ENCODE assay signal across 24 cellular contexts in the genomic region with DNA sequence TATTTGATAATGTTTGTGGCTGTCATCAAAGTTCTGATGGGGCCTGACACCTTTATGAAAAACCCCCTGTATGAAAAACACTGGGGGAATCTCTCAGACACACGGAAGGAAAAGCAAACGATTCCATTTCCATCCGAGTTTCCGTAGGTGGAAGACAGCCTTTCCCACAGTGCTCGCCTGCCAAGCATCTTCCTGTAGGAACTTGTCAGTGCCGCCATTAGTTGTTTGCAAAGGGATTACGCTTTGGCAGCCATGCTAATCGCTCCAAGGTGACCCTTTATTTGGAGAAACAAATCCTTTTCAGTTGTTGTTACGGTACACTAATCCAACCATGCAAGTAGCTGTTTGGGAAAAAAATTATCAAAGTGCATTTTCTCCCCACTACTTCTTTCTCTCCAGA. TPM values are rescaled to one million over a fixed set of nuclear protein-coding genes. Genes with fewer than 3 reads are reported as not detected.
DNase-seq lines count a peak whose midpoint lies in the region; ATAC-seq and TF ChIP-seq lines count a peak whose summit lies in the region.
"Had no signal": no experiment of that assay in that cellular context is flagged by ENCODE, and none has a peak within 500 bp of the region (broad histone marks: within the 10 kb centered on the region; RNA-seq: fewer than 3 reads in every experiment).

No MANE protein-coding gene starts in this region.

- H3K4me3 ChIP-seq in endodermal cell (ENCODE audit: low read length) (peak overlapping the region; percentile 47), prostate gland (no peak overlapping the region)
- H3K4me3 ChIP-seq: gastroesophageal sphincter, HAP-1, right atrium auricular region had no signal

- H3K9me3 Mint-ChIP-seq in endodermal cell: peaks cover 2% of the 10 kb centered on the region

- H3K36me3 ChIP-seq in endodermal cell (ENCODE audit: control insufficient read depth, insufficient read depth, low read length) (no peaks in the 10 kb centered on the region), prostate gland (no peaks in the 10 kb centered on the region)
- H3K36me3 ChIP-seq: gastroesophageal sphincter, HAP-1, right atrium auricular region had no signal

- H3K27ac ChIP-seq in endodermal cell (ENCODE audit: low read depth, low read length): no peak overlapping the region
- no peak overlapping the region for H3K27ac ChIP-seq in prostate gland
- H3K27ac ChIP-seq: 22Rv1, gastroesophageal sphincter, right atrium auricular region had no signal

- DNase-seq in DMS 273 (lab: John Stamatoyannopoulos, UW; ENCODE audit: unreplicated experiment): peak; percentile 18
- DNase-seq in DMS 273 treated with DMSO at 0.1 percent for 48 hours (lab: John Stamatoyannopoulos, UW): no peak
- DNase-seq in NCI-H345 (lab: John Stamatoyannopoulos, UW): peak; percentile 78
- no peak for DNase-seq in endodermal cell
- DNase-seq in prostate gland (ENCODE audit: low spot score): peak; percentile 76
- DNase-seq in GDM1 (lab: John Stamatoyannopoulos, UW): no peak
- DNase-seq in A172 (ENCODE audit: low spot score): no peak
- DNase-seq: activated CD4-positive, alpha-beta T cell treated with anti-CD3 and anti-CD28 coated beads, Interleukin-2, amount 50 U/mL, for 4 hours; activated effector memory CD4-positive, alpha-beta T cell treated with anti-CD3 and anti-CD28 coated beads, Interleukin-2, amount 50 U/mL, for 16 hours; dermis blood vessel endothelial cell; erythroblast; kidney glomerular epithelial cell; NCI-H524; occipital lobe; OCI-M1; SIG-M5; stimulated activated CD8-positive, alpha-beta memory T cell treated with anti-CD3 and anti-CD28 coated beads, Interleukin-4, amount 100 ng/mL, for 48 hours had no signal

- 74 to 79% methylated on average over 7 to 9 of the region's 9 CpGs for WGBS in endodermal cell (ENCODE audit: insufficient coverage in 1 of 2, insufficient read length in 1 of 2), 2 experiments
- WGBS in prostate gland: 33% methylated on average over 9 of the region's 9 CpGs

- TF ChIP-seq CTCF in endodermal cell (conservative IDR thresholded peaks at IDR 0.05) (no peak), prostate gland (IDR thresholded peaks at IDR 0.05) (no peak)

- no peaks in the 10 kb centered on the region for H3K36me3 Mint-ChIP-seq in endodermal cell (ENCODE audit: low read depth)

- no peak overlapping the region for H3K9ac ChIP-seq in endodermal cell (ENCODE audit: extremely low read depth, low read length, poor library complexity, severe bottlenecking)

- no peak for ATAC-seq in HG02798 (IDR thresholded peaks at IDR 0.05; ENCODE audit: poor library complexity, unreplicated experiment)
- ATAC-seq: gastroesophageal sphincter had no signal

- intact Hi-C loops in prostate gland (cut with DNase I): no loop called here

- H3K4me1 Mint-ChIP-seq in endodermal cell: peaks cover 4% of the 10 kb centered on the region
- H3K4me1 Mint-ChIP-seq: B cell had no signal

- peak overlapping the region; percentile 50 for H3K27ac Mint-ChIP-seq in endodermal cell
- H3K27ac Mint-ChIP-seq: B cell had no signal

- H3K4me1 ChIP-seq in endodermal cell (ENCODE audit: control insufficient read depth, insufficient read depth, low read length) (peaks cover 11% of the 10 kb centered on the region), prostate gland (replicated peaks) (no peaks in the 10 kb centered on the region)
- H3K4me1 ChIP-seq: gastroesophageal sphincter, right atrium auricular region had no signal

- H3K27me3 ChIP-seq in endodermal cell (ENCODE audit: control insufficient read depth, insufficient read depth, low read length, poor library complexity, severe bottlenecking) (no peaks in the 10 kb centered on the region), prostate gland (replicated peaks; ENCODE audit: insufficient read depth) (no peaks in the 10 kb centered on the region)
- H3K27me3 ChIP-seq: gastroesophageal sphincter, right atrium auricular region had no signal

- peaks cover 7% of the 10 kb centered on the region for H3K27me3 Mint-ChIP-seq in endodermal cell (ENCODE audit: insufficient read depth)

- TF ChIP-seq POLR2A in prostate gland (IDR thresholded peaks at IDR 0.05): no peak

- no peak overlapping the region for H3K4me3 Mint-ChIP-seq in endodermal cell
- H3K4me3 Mint-ChIP-seq: B cell had no signal

- H3K9me3 ChIP-seq in endodermal cell (ENCODE audit: control insufficient read depth, low read length) (no peaks in the 10 kb centered on the region), prostate gland (no peaks in the 10 kb centered on the region)
- H3K9me3 ChIP-seq: gastroesophageal sphincter, HAP-1, right atrium auricular region had no signal

RNA-seq across cellular contexts. Expression of gene STOX2, which starts 44.4 kb away (rescaled TPM):
- total RNA-seq in endodermal cell: 10 to 100 TPM in 1 of 2 donors, 1 to 10 TPM in 1; 8.5 to 13.1 TPM
- 29.3 TPM for polyA plus RNA-seq in endodermal cell (2013, experiment 1 of 2)
- polyA plus RNA-seq in endodermal cell (2013, experiment 2 of 2): 27.2 TPM
- total RNA-seq in prostate gland: 10 to 100 TPM; 12.9 to 14.9 TPM
- total RNA-seq in A172 (2014; rRNA removed; shearing (Covaris generic)): 2.3 and 3.4 TPM in 2 replicates
- total RNA-seq: B cell; T-helper 1 cell treated with Interleukin-12 subunit alpha and Interleukin-12 subunit beta and Interleukin-4 antibody, amounts not matched to agents 30 ng/mL and 1 ng/mL, for 36 hours had no signal

Comparison
In these comparisons a context has a peak if more than half of its experiments do, and no peak if none do; other contexts are left out.
1. DNase-seq: peak in DMS 273 (single experiment), NCI-H345 (single experiment) and prostate gland (single experiment); none in DMS 273 treated with DMSO at 0.1 percent for 48 hours (single experiment), endodermal cell (single experiment), GDM1 (single experiment) and A172 (single experiment).